19 cellular contexts compared by ENCODE assay signal in genomic region chr3:69879051-69879450, GRCh38.
DNase-seq lines count a peak whose midpoint lies in the region; ATAC-seq, FAIRE-seq and TF ChIP-seq lines count a peak whose summit lies in the region.
"Had no signal": no experiment of that assay in that cellular context is flagged by ENCODE, and none has a peak within 500 bp of the region (broad histone marks: within the 10 kb centered on the region; RNA-seq: fewer than 3 reads in every experiment).

No MANE protein-coding gene starts in this region.

- H4K20me1 ChIP-seq in IMR-90 (ENCODE audit: insufficient read depth, low read length) = no peaks in the 10 kb centered on the region

- peak overlapping the region; percentile 39; the same call in 1 of the 2 replicates for H3K4ac ChIP-seq in IMR-90 (ENCODE audit: low read depth, low read length)

- 0 out of 2 replicates have a peak, but pooled peaks cover 3% of the 10 kb centered on the region for H3K9me1 ChIP-seq in IMR-90 (ENCODE audit: insufficient read depth, low read length)

- H2BK120ac ChIP-seq in IMR-90 (ENCODE audit: low read depth, low read length) = peak overlapping the region; percentile 1; the same call in 1 of the 2 replicates

- no peak overlapping the region for H3K23ac ChIP-seq in IMR-90 (ENCODE audit: low read depth, low read length)

- CTCF ChIA-PET in A549 (lab: Yijun Ruan, JAX) = interaction anchor here (0.6 kb wide), 1 partner anchor 146 kb away, joined by 3 read pairs; no protein-coding TSS in a partner anchor
- CTCF ChIA-PET in IMR-90 (lab: Yijun Ruan, JAX) = interaction anchor here (0.6 kb wide), 1 partner anchor 1350 kb away, joined by 8 read pairs; no protein-coding TSS in a partner anchor

- FAIRE-seq in A549 (lab: Jason Lieb, UNC) = no peak
- FAIRE-seq in kidney (lab: Jason Lieb, UNC) = no peak
- FAIRE-seq: D721Med, GM12892, GM18507, H54 had no signal

- H3K18ac ChIP-seq in IMR-90 (ENCODE audit: low read depth, low read length) = no peak overlapping the region

- POLR2A ChIA-PET in A549 (lab: Yijun Ruan, JAX) (no interaction called here), IMR-90 (lab: Charles Lee; ENCODE audit: unreplicated experiment) (no interaction called here)

- TF ChIP-seq RAD21 in A549 (conservative IDR thresholded peaks at IDR 0.05 in 1 of 2, IDR thresholded peaks at IDR 0.05 in 1 of 2) (no peak), IMR-90 (IDR thresholded peaks at IDR 0.05; ENCODE audit: low read length) (no peak)

- no peak for ATAC-seq in A549
- ATAC-seq in IMR-90 (ENCODE audit: low read depth) = no peak

- no peaks in the 10 kb centered on the region for H3K4me1 Mint-ChIP-seq in activated naive CD8-positive, alpha-beta T cell treated with anti-CD3 and anti-CD28 coated beads for 36 hours
- H3K4me1 Mint-ChIP-seq: CD4-positive, CD25-positive, alpha-beta regulatory T cell; CD8-positive, alpha-beta memory T cell had no signal

- H2BK5ac ChIP-seq in IMR-90 (ENCODE audit: low read depth, low read length, poor library complexity, severe bottlenecking) = peak overlapping the region; percentile 71

- dilution Hi-C loops in IMR-90 (cut with HindIII; ENCODE audit: low sequenced_read_pairs, unreplicated experiment) = no loop called here

- H3K27me3 Mint-ChIP-seq in activated naive CD8-positive, alpha-beta T cell treated with anti-CD3 and anti-CD28 coated beads for 36 hours = peaks cover 3% of the 10 kb centered on the region
- H3K27me3 Mint-ChIP-seq: CD4-positive, CD25-positive, alpha-beta regulatory T cell; CD8-positive, alpha-beta memory T cell had no signal

- TF ChIP-seq CTCF in A549 (IDR thresholded peaks at IDR 0.05) = no peak
- TF ChIP-seq CTCF in IMR-90 (conservative IDR thresholded peaks at IDR 0.05; ENCODE audit: low read depth, low read length) = no peak
- no peak for TF ChIP-seq CTCF in kidney (IDR thresholded peaks at IDR 0.05; ENCODE audit: borderline replicate concordance, extremely low read depth, insufficient read depth)
- TF ChIP-seq CTCF in tibial nerve (IDR thresholded peaks at IDR 0.05) = no peak

- peak overlapping the region; percentile 52; the same call in 1 of the 2 replicates for H4K91ac ChIP-seq in IMR-90 (ENCODE audit: insufficient read depth, low read depth, low read length)

- H3K27me3 ChIP-seq in IMR-90 (ENCODE audit: control insufficient read depth, insufficient read depth, low read length) = no peaks in the 10 kb centered on the region
- no peaks in the 10 kb centered on the region for H3K27me3 ChIP-seq in tibial nerve
- H3K27me3 ChIP-seq: BE2C had no signal

- H3K4me1 ChIP-seq in A549 (peaks cover 67% of the 10 kb centered on the region), IMR-90 (ENCODE audit: control insufficient read depth, insufficient read depth, low read length) (peaks cover 5% of the 10 kb centered on the region), kidney (ENCODE audit: control insufficient read depth in 1 of 2, insufficient read depth in 1 of 2, low read depth in 1 of 2, low read length in 2 of 2) (peaks cover 3 to 11% of the 10 kb centered on the region in 2 donors), tibial nerve (no peaks in the 10 kb centered on the region)
- H3K4me1 ChIP-seq: BE2C had no signal

- H3K56ac ChIP-seq in IMR-90 (ENCODE audit: extremely low read depth, insufficient read depth, low read length) = no peak overlapping the region

- peak overlapping the region; percentile 26; the same call in 1 of the 2 replicates for H4K5ac ChIP-seq in IMR-90 (ENCODE audit: low read depth, low read length)

- H2AK5ac ChIP-seq in IMR-90 (ENCODE audit: low read depth, low read length) = peak overlapping the region; percentile 56

- no peak overlapping the region for H2AK9ac ChIP-seq in IMR-90 (replicated peaks; ENCODE audit: low read depth, low read length, poor library complexity)

- no peak for TF ChIP-seq EP300 in A549 (IDR thresholded peaks at IDR 0.05)
- no peak for TF ChIP-seq EP300 in tibial nerve (IDR thresholded peaks at IDR 0.05)

- H3K9ac ChIP-seq in IMR-90 (ENCODE audit: low read depth, low read length) (no peak overlapping the region), kidney (ENCODE audit: low read length in 2 of 2) (no peak overlapping the region)
- H3K9ac ChIP-seq: GM23248 had no signal

- H2AFZ ChIP-seq in IMR-90 (replicated peaks; ENCODE audit: low read length, poor library complexity) = no peak overlapping the region
- H2AFZ ChIP-seq: GM23248 had no signal

- H3K4me3 ChIP-seq in A549 (no peak overlapping the region), IMR-90 (ENCODE audit: insufficient read depth, low read depth, low read length) (no peak overlapping the region), kidney (ENCODE audit: low read length in 2 of 2) (no peak overlapping the region), tibial nerve (no peak overlapping the region)
- H3K4me3 ChIP-seq: GM23248 had no signal

- no peaks in the 10 kb centered on the region for H3K36me3 Mint-ChIP-seq in activated naive CD8-positive, alpha-beta T cell treated with anti-CD3 and anti-CD28 coated beads for 36 hours
- H3K36me3 Mint-ChIP-seq: CD4-positive, CD25-positive, alpha-beta regulatory T cell; CD8-positive, alpha-beta memory T cell had no signal

- H3K79me1 ChIP-seq in IMR-90 (ENCODE audit: low read depth in 1 of 2, low read length in 2 of 2) = peaks cover 34 to 39% of the 10 kb centered on the region in 2 experiments

- in situ Hi-C loops in IMR-90 (cut with MboI; ENCODE audit: low sequenced_read_pairs) = no loop called here

- H3K4me3 Mint-ChIP-seq in activated naive CD8-positive, alpha-beta T cell treated with anti-CD3 and anti-CD28 coated beads for 36 hours = no peak overlapping the region
- H3K4me3 Mint-ChIP-seq: CD4-positive, CD25-positive, alpha-beta regulatory T cell; CD8-positive, alpha-beta memory T cell had no signal

- DNase-seq in A549 (ENCODE audit: low read depth in 1 of 2, low spot score in 1 of 2) = no peak
- no peak for DNase-seq in IMR-90
- DNase-seq in kidney = peak; percentile 48
- peak; percentile 65 for DNase-seq in retina
- DNase-seq in tibial nerve (ENCODE audit: low spot score in 2 of 2) = no peak
- DNase-seq in activated naive CD8-positive, alpha-beta T cell treated with anti-CD3 and anti-CD28 coated beads for 36 hours = no peak
- DNase-seq in activated CD4-positive, alpha-beta T cell treated with anti-CD3 and anti-CD28 coated beads, Interleukin-2, amount 50 U/mL, for 4 hours = no peak
- DNase-seq: ACHN; BE2C; C1 segment of cervical spinal cord; CD4-positive, CD25-positive, alpha-beta regulatory T cell; CD8-positive, alpha-beta memory T cell; COR-L47; GM23248; HCEC 1CT had no signal

- no peak overlapping the region for H3K14ac ChIP-seq in IMR-90 (replicated peaks; ENCODE audit: low read depth, low read length)

- 0 out of 3 replicates have a peak overlapping the region, but pooled peaks have one; percentile 48 for H2BK15ac ChIP-seq in IMR-90 (ENCODE audit: low read depth, low read length)

- no peak overlapping the region for H3K27ac Mint-ChIP-seq in activated naive CD8-positive, alpha-beta T cell treated with anti-CD3 and anti-CD28 coated beads for 36 hours
- H3K27ac Mint-ChIP-seq: CD4-positive, CD25-positive, alpha-beta regulatory T cell; CD8-positive, alpha-beta memory T cell had no signal

- H3K9me3 ChIP-seq in A549 = no peaks in the 10 kb centered on the region
- H3K9me3 ChIP-seq in IMR-90 (ENCODE audit: control insufficient read depth, insufficient read depth, low read length) = no peaks in the 10 kb centered on the region
- no peaks in the 10 kb centered on the region for H3K9me3 ChIP-seq in kidney (ENCODE audit: control insufficient read depth in 1 of 2, low read length in 2 of 2)
- H3K9me3 ChIP-seq in tibial nerve = no peaks in the 10 kb centered on the region
- H3K9me3 ChIP-seq: BE2C had no signal

- TF ChIP-seq POLR2A in A549 (IDR thresholded peaks at IDR 0.05; ENCODE audit: low read length) = no peak
- TF ChIP-seq POLR2A in IMR-90 (IDR thresholded peaks at IDR 0.05; ENCODE audit: low read depth, low read length) = no peak
- TF ChIP-seq POLR2A in tibial nerve (IDR thresholded peaks at IDR 0.05) = no peak

- WGBS in A549 (ENCODE audit: missing lambda C conversion rate) = 95% methylated on average over 14 of the region's 14 CpGs
- no CpG with 5 or more reads among the region's 14 CpGs for WGBS in IMR-90 (ENCODE audit: extremely low coverage in 2 of 2, insufficient read length in 1 of 2), 2 experiments
- 96% methylated on average over 14 of the region's 14 CpGs for WGBS in tibial nerve, 2 donors

- H4K8ac ChIP-seq in IMR-90 (ENCODE audit: low read depth in 2 of 2, low read length in 2 of 2) = peak overlapping the region; percentile 15 to 16; a peak in 2 of 4 replicates

- H3K36me3 ChIP-seq in IMR-90 (ENCODE audit: control insufficient read depth, insufficient read depth, low read length) (no peaks in the 10 kb centered on the region; the same call in 1 of the 2 replicates), kidney (ENCODE audit: control insufficient read depth in 1 of 2, insufficient read depth in 2 of 2, low read length in 2 of 2) (no peaks in the 10 kb centered on the region), tibial nerve (no peaks in the 10 kb centered on the region)
- H3K36me3 ChIP-seq: BE2C had no signal

- H3K9me3 Mint-ChIP-seq in activated naive CD8-positive, alpha-beta T cell treated with anti-CD3 and anti-CD28 coated beads for 36 hours = no peaks in the 10 kb centered on the region

- no TSS peak for BruUV-seq in IMR-90 (replicated peaks; lab: Mats Ljungman, UMichigan)

- peak overlapping the region; percentile 52 for H2BK20ac ChIP-seq in IMR-90 (ENCODE audit: low read depth, low read length)

- H3K27ac ChIP-seq in A549 = peak overlapping the region; percentile 74 to 80
- H3K27ac ChIP-seq in IMR-90 (ENCODE audit: insufficient read depth, low read length) = peak overlapping the region; percentile 21; the same call in 1 of the 2 replicates
- no peak overlapping the region for H3K27ac ChIP-seq in kidney (ENCODE audit: low read depth in 2 of 2, low read length in 2 of 2)
- H3K27ac ChIP-seq in tibial nerve = no peak overlapping the region
- H3K27ac ChIP-seq: GM23248 had no signal

- peak overlapping the region; percentile 63; the same call in 2 of the 3 replicates for H3K4me2 ChIP-seq in A549
- H3K4me2 ChIP-seq in IMR-90 (ENCODE audit: low read depth, low read length) = no peak overlapping the region

- intact Hi-C loops in IMR-90 (cut with micrococcal nuclease) = no loop called here
- intact Hi-C loops in kidney (cut with DNase I) = no loop called here

TF ChIP-seq in A549, 52 proteins besides CTCF, POLR2A, EP300 and RAD21 (continues in another document):
- no peak for TF ChIP-seq NPAS2 (CRISPR knock-in tag; IDR thresholded peaks at IDR 0.05; ENCODE audit: borderline replicate concordance)
- no peak for TF ChIP-seq ZFP36 (IDR thresholded peaks at IDR 0.05; ENCODE audit: borderline replicate concordance, partially characterized antibody)
- TF ChIP-seq CBX2 (IDR thresholded peaks at IDR 0.05; ENCODE audit: borderline replicate concordance, low read depth) = no peak
- TF ChIP-seq JUNB (IDR thresholded peaks at IDR 0.05) = no peak

TF ChIP-seq in IMR-90, 13 proteins besides CTCF, POLR2A, EP300 and RAD21:
- no peak for TF ChIP-seq RFX5 (IDR thresholded peaks at IDR 0.05; ENCODE audit: low read depth, low read length)
- TF ChIP-seq SMC3 (IDR thresholded peaks at IDR 0.05; ENCODE audit: low read depth, low read length) = no peak

Comparison
In these comparisons a context has a peak if more than half of its experiments do, and no peak if none do; other contexts are left out.
1. DNase-seq: peak in kidney (single experiment) and retina (single experiment); none in A549 (0 of 2), IMR-90 (single experiment), tibial nerve (0 of 2), activated naive CD8-positive, alpha-beta T cell treated with anti-CD3 and anti-CD28 coated beads for 36 hours (single experiment) and activated CD4-positive, alpha-beta T cell treated with anti-CD3 and anti-CD28 coated beads, Interleukin-2, amount 50 U/mL, for 4 hours (0 of 2).
2. H3K27ac ChIP-seq: peak in A549 (2 of 2) and IMR-90 (single experiment); none in kidney (0 of 2) and tibial nerve (0 of 4).